In genomic region chr3:40053663-40054062, GRCh38 we compare ENCODE assay signal across 30 cellular contexts.
"Had no signal": no experiment of that assay in that cellular context is flagged by ENCODE, and none has a peak within 500 bp of the region (broad histone marks: within the 10 kb centered on the region; RNA-seq: fewer than 3 reads in every experiment).

No MANE protein-coding gene starts in this region.

- H3K4me1 ChIP-seq: Peyer's patch had no signal

- DNase-seq: activated CD4-positive, alpha-beta T cell treated with anti-CD3 and anti-CD28 coated beads for 36 hours; activated CD4-positive, alpha-beta T cell treated with anti-CD3 and anti-CD28 coated beads, Interleukin-2, amount 10 ng/mL, durations not matched to agents 7 days and 5 days; activated CD4-positive, alpha-beta T cell treated with anti-CD3 and anti-CD28 coated beads, Interleukin-2, amount 50 U/mL, for 48 hours; activated CD8-positive, alpha-beta memory T cell treated with anti-CD3 and anti-CD28 coated beads, Interleukin-2, amount 50 U/mL, for 4 hours; activated gamma-delta T cell treated with Interleukin-2 at 50 U/mL for 16 hours; activated naive CD4-positive, alpha-beta T cell treated with anti-CD3 and anti-CD28 coated beads, Interleukin-2, amount 10 ng/mL, durations not matched to agents 7 days and 5 days; activated naive CD8-positive, alpha-beta T cell treated with anti-CD3 and anti-CD28 coated beads, Interleukin-2, amount 50 U/mL, for 24 hours; activated T-cell treated with anti-CD3 and anti-CD28 coated beads for 4 hours; activated T-cell treated with anti-CD3 and anti-CD28 coated beads, Interleukin-2, amount 50 U/mL, for 4 hours; anterior cingulate cortex; caudate nucleus; NCI-H1092 treated with DMSO at 0.1 percent for 48 hours; NCI-H1417; NCI-H146; NCI-H187; NCI-H2029 treated with DMSO at 0.1 percent for 48 hours; NCI-H345; NCI-H524 treated with DMSO at 0.1 percent for 48 hours; PC-3; Peyer's patch; RPMI8226; SHP77 treated with DMSO at 0.1 percent for 48 hours; SK-N-SH had no signal

- H3K27ac Mint-ChIP-seq: activated CD4-positive, alpha-beta T cell treated with anti-CD3 and anti-CD28 coated beads for 36 hours; activated CD4-positive, alpha-beta T cell treated with anti-CD3 and anti-CD28 coated beads, Interleukin-2, amount 10 ng/mL, durations not matched to agents 7 days and 5 days; activated naive CD4-positive, alpha-beta T cell treated with anti-CD3 and anti-CD28 coated beads, Interleukin-2, amount 10 ng/mL, durations not matched to agents 7 days and 5 days; activated naive CD8-positive, alpha-beta T cell; activated naive CD8-positive, alpha-beta T cell treated with anti-CD3 and anti-CD28 coated beads, Interleukin-2, amount 50 U/mL, for 24 hours; activated T-helper 1 cell treated with anti-CD3 and anti-CD28 coated beads, Interleukin-12 subunit alpha, Interleukin-12 subunit beta, Interleukin-2, Interleukin-4 antibody, amounts not matched to agents 30 ng/mL and 10 ng/mL and 1 ng/mL, durations not matched to agents 14 hours and 24 hours and 36 hours; brain; T-helper 1 cell treated with Interleukin-12 subunit alpha and Interleukin-12 subunit beta and Interleukin-4 antibody, amounts not matched to agents 30 μg/mL and 1 μg/mL, for 36 hours; T-helper 2 cell treated with Interferon-gamma antibody and Interleukin-4, amounts not matched to agents 5 μg/mL and 100 μg/mL, for 36 hours had no signal

- H3K9me3 ChIP-seq: Peyer's patch, SJSA1 had no signal

- H3K27me3 ChIP-seq: Peyer's patch, SJSA1 had no signal

- H3K27me3 Mint-ChIP-seq: activated naive CD4-positive, alpha-beta T cell treated with anti-CD3 and anti-CD28 coated beads, Interleukin-2, amount 10 ng/mL, durations not matched to agents 7 days and 5 days; activated naive CD8-positive, alpha-beta T cell treated with anti-CD3 and anti-CD28 coated beads, Interleukin-2, amount 50 U/mL, for 24 hours had no signal

- H3K4me2 ChIP-seq: KMS-11, SK-N-SH had no signal

- H3K9me3 Mint-ChIP-seq: activated CD4-positive, alpha-beta T cell treated with anti-CD3 and anti-CD28 coated beads, Interleukin-2, amount 10 ng/mL, durations not matched to agents 7 days and 5 days; activated naive CD4-positive, alpha-beta T cell treated with anti-CD3 and anti-CD28 coated beads, Interleukin-2, amount 10 ng/mL, durations not matched to agents 7 days and 5 days; activated naive CD8-positive, alpha-beta T cell treated with anti-CD3 and anti-CD28 coated beads, Interleukin-2, amount 50 U/mL, for 24 hours; activated T-cell treated with anti-CD3 and anti-CD28 coated beads, Interleukin-2, amount 50 U/mL, for 4 hours; activated T-helper 1 cell treated with anti-CD3 and anti-CD28 coated beads, Interleukin-12 subunit alpha, Interleukin-12 subunit beta, Interleukin-2, Interleukin-4 antibody, amounts not matched to agents 30 ng/mL and 10 ng/mL and 1 ng/mL, durations not matched to agents 14 hours and 24 hours and 36 hours; T-helper 1 cell treated with Interleukin-12 subunit alpha and Interleukin-12 subunit beta and Interleukin-4 antibody, amounts not matched to agents 30 μg/mL and 1 μg/mL, for 36 hours; T-helper 2 cell treated with Interferon-gamma antibody and Interleukin-4, amounts not matched to agents 5 μg/mL and 100 μg/mL, for 36 hours had no signal

- H3K4me3 ChIP-seq: Peyer's patch, SJSA1 had no signal

- H3K36me3 Mint-ChIP-seq: activated naive CD4-positive, alpha-beta T cell treated with anti-CD3 and anti-CD28 coated beads, Interleukin-2, amount 10 ng/mL, durations not matched to agents 7 days and 5 days; activated naive CD8-positive, alpha-beta T cell; brain had no signal

- H3K9ac ChIP-seq: KMS-11, SK-N-SH had no signal

- H3K27ac ChIP-seq: KMS-11, Peyer's patch had no signal

- H3K36me3 ChIP-seq: Peyer's patch, SJSA1 had no signal

- H3K4me1 Mint-ChIP-seq: activated CD4-positive, alpha-beta T cell treated with anti-CD3 and anti-CD28 coated beads for 36 hours; activated CD4-positive, alpha-beta T cell treated with anti-CD3 and anti-CD28 coated beads, Interleukin-2, amount 10 ng/mL, durations not matched to agents 7 days and 5 days; activated naive CD4-positive, alpha-beta T cell treated with anti-CD3 and anti-CD28 coated beads, Interleukin-2, amount 10 ng/mL, durations not matched to agents 7 days and 5 days; activated naive CD8-positive, alpha-beta T cell treated with anti-CD3 and anti-CD28 coated beads, Interleukin-2, amount 50 U/mL, for 24 hours; brain had no signal

- H3K4me3 Mint-ChIP-seq: activated CD4-positive, alpha-beta T cell treated with anti-CD3 and anti-CD28 coated beads for 36 hours; activated CD4-positive, alpha-beta T cell treated with anti-CD3 and anti-CD28 coated beads, Interleukin-2, amount 10 ng/mL, durations not matched to agents 7 days and 5 days; activated naive CD4-positive, alpha-beta T cell treated with anti-CD3 and anti-CD28 coated beads, Interleukin-2, amount 10 ng/mL, durations not matched to agents 7 days and 5 days; activated naive CD8-positive, alpha-beta T cell; activated naive CD8-positive, alpha-beta T cell treated with anti-CD3 and anti-CD28 coated beads, Interleukin-2, amount 50 U/mL, for 24 hours; activated T-cell treated with anti-CD3 and anti-CD28 coated beads, Interleukin-2, amount 50 U/mL, for 4 hours; activated T-helper 1 cell treated with anti-CD3 and anti-CD28 coated beads, Interleukin-12 subunit alpha, Interleukin-12 subunit beta, Interleukin-2, Interleukin-4 antibody, amounts not matched to agents 30 ng/mL and 10 ng/mL and 1 ng/mL, durations not matched to agents 14 hours and 24 hours and 36 hours; brain; T-helper 1 cell treated with Interleukin-12 subunit alpha and Interleukin-12 subunit beta and Interleukin-4 antibody, amounts not matched to agents 30 μg/mL and 1 μg/mL, for 36 hours; T-helper 2 cell treated with Interferon-gamma antibody and Interleukin-4, amounts not matched to agents 5 μg/mL and 100 μg/mL, for 36 hours had no signal

- ATAC-seq: activated CD4-positive, alpha-beta T cell treated with anti-CD3 and anti-CD28 coated beads for 36 hours; activated naive CD8-positive, alpha-beta T cell treated with anti-CD3 and anti-CD28 coated beads, Interleukin-2, amount 50 U/mL, for 24 hours; activated T-cell treated with anti-CD3 and anti-CD28 coated beads, Interleukin-2, amount 50 U/mL, for 4 hours; PC-3 had no signal
